ENCODE assay signal across 1 cellular context in the genomic region with DNA sequence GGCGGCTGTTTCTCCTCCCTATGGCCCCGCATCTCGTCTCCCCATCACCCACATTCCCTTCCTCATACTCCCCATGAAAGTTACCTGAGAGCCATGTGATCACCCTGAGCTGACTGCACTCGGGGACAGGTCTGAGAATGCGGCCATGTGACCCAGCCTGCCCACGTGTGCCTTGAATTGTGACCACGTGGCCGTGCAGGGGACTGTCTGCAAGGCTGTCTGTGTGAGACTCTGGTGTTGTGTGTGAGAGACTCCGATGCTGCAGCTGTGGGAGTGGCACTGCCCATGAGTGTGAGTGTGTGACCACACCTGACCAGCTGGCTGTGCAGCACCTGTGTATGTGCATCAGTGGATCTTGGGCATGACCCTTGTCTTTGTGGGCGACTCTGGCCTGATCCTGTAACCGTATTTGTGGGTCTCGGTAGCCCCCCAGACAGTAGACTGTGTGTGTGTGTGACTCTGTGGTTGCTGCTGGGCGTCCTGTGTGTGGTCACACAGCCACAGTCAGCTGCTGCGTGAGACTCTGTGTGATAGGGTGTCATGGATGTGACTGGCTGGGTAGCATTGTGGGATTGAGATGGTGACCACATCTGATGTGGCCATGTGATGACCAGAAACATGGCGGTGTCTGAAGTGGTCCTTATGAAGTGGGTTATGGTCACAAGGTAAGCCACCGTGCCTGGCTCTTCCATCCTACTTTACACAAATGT.
TF ChIP-seq lines count a peak whose summit lies in the region.

No MANE protein-coding gene starts in this region.

TF ChIP-seq in H1, 55 proteins besides CTCF, POLR2A, EP300 and RAD21:
- TF ChIP-seq TEAD4 (IDR thresholded peaks at IDR 0.05; ENCODE audit: low read depth, low read length) (no peak), GABPA (IDR thresholded peaks at IDR 0.05; ENCODE audit: borderline replicate concordance, insufficient read depth, low read length) (no peak), TAF7 (optimal IDR thresholded peaks at IDR 0.05; ENCODE audit: borderline replicate concordance, low read depth, low read length) (no peak), RBBP5 (IDR thresholded peaks at IDR 0.05; ENCODE audit: borderline replicate concordance, low read depth, low read length) (no peak), SIX5 (IDR thresholded peaks at IDR 0.05; ENCODE audit: low read depth, low read length) (no peak), NRF1 (IDR thresholded peaks at IDR 0.05; ENCODE audit: low read depth, low read length) (no peak), TBP (IDR thresholded peaks at IDR 0.05; ENCODE audit: low read depth, low read length) (no peak), ASH2L (IDR thresholded peaks at IDR 0.05; ENCODE audit: low read length) (no peak), HDAC6 (IDR thresholded peaks at IDR 0.05; ENCODE audit: low read depth, low read length) (no peak), SIRT6 (IDR thresholded peaks at IDR 0.05; ENCODE audit: low read length) (no peak), CEBPB (IDR thresholded peaks at IDR 0.05; ENCODE audit: low read depth, low read length) (no peak), KDM5A (IDR thresholded peaks at IDR 0.05; ENCODE audit: low read length) (no peak), PHF8 (conservative IDR thresholded peaks at IDR 0.05; ENCODE audit: low read depth, low read length) (no peak), CREB1 (IDR thresholded peaks at IDR 0.05) (no peak), POU5F1 (IDR thresholded peaks at IDR 0.05; ENCODE audit: low read depth, low read length) (no peak), POLR2AphosphoS5 (IDR thresholded peaks at IDR 0.05; ENCODE audit: low read depth, low read length) (no peak), CTBP2 (IDR thresholded peaks at IDR 0.05; ENCODE audit: borderline replicate concordance, insufficient read depth, insufficient read length, low read length) (no peak), KDM1A (IDR thresholded peaks at IDR 0.05; ENCODE audit: borderline replicate concordance, low read length) (no peak)
- TF ChIP-seq, protein P1, sequence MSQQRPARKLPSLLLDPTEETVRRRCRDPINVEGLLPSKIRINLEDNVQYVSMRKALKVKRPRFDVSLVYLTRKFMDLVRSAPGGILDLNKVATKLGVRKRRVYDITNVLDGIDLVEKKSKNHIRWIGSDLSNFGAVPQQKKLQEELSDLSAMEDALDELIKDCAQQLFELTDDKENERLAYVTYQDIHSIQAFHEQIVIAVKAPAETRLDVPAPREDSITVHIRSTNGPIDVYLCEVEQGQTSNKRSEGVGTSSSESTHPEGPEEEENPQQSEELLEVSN (IDR thresholded peaks at IDR 0.05), result no peak
- TF ChIP-seq, protein P2, sequence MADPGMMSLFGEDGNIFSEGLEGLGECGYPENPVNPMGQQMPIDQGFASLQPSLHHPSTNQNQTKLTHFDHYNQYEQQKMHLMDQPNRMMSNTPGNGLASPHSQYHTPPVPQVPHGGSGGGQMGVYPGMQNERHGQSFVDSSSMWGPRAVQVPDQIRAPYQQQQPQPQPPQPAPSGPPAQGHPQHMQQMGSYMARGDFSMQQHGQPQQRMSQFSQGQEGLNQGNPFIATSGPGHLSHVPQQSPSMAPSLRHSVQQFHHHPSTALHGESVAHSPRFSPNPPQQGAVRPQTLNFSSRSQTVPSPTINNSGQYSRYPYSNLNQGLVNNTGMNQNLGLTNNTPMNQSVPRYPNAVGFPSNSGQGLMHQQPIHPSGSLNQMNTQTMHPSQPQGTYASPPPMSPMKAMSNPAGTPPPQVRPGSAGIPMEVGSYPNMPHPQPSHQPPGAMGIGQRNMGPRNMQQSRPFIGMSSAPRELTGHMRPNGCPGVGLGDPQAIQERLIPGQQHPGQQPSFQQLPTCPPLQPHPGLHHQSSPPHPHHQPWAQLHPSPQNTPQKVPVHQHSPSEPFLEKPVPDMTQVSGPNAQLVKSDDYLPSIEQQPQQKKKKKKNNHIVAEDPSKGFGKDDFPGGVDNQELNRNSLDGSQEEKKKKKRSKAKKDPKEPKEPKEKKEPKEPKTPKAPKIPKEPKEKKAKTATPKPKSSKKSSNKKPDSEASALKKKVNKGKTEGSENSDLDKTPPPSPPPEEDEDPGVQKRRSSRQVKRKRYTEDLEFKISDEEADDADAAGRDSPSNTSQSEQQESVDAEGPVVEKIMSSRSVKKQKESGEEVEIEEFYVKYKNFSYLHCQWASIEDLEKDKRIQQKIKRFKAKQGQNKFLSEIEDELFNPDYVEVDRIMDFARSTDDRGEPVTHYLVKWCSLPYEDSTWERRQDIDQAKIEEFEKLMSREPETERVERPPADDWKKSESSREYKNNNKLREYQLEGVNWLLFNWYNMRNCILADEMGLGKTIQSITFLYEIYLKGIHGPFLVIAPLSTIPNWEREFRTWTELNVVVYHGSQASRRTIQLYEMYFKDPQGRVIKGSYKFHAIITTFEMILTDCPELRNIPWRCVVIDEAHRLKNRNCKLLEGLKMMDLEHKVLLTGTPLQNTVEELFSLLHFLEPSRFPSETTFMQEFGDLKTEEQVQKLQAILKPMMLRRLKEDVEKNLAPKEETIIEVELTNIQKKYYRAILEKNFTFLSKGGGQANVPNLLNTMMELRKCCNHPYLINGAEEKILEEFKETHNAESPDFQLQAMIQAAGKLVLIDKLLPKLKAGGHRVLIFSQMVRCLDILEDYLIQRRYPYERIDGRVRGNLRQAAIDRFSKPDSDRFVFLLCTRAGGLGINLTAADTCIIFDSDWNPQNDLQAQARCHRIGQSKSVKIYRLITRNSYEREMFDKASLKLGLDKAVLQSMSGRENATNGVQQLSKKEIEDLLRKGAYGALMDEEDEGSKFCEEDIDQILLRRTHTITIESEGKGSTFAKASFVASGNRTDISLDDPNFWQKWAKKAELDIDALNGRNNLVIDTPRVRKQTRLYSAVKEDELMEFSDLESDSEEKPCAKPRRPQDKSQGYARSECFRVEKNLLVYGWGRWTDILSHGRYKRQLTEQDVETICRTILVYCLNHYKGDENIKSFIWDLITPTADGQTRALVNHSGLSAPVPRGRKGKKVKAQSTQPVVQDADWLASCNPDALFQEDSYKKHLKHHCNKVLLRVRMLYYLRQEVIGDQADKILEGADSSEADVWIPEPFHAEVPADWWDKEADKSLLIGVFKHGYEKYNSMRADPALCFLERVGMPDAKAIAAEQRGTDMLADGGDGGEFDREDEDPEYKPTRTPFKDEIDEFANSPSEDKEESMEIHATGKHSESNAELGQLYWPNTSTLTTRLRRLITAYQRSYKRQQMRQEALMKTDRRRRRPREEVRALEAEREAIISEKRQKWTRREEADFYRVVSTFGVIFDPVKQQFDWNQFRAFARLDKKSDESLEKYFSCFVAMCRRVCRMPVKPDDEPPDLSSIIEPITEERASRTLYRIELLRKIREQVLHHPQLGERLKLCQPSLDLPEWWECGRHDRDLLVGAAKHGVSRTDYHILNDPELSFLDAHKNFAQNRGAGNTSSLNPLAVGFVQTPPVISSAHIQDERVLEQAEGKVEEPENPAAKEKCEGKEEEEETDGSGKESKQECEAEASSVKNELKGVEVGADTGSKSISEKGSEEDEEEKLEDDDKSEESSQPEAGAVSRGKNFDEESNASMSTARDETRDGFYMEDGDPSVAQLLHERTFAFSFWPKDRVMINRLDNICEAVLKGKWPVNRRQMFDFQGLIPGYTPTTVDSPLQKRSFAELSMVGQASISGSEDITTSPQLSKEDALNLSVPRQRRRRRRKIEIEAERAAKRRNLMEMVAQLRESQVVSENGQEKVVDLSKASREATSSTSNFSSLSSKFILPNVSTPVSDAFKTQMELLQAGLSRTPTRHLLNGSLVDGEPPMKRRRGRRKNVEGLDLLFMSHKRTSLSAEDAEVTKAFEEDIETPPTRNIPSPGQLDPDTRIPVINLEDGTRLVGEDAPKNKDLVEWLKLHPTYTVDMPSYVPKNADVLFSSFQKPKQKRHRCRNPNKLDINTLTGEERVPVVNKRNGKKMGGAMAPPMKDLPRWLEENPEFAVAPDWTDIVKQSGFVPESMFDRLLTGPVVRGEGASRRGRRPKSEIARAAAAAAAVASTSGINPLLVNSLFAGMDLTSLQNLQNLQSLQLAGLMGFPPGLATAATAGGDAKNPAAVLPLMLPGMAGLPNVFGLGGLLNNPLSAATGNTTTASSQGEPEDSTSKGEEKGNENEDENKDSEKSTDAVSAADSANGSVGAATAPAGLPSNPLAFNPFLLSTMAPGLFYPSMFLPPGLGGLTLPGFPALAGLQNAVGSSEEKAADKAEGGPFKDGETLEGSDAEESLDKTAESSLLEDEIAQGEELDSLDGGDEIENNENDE (IDR thresholded peaks at IDR 0.05; ENCODE audit: insufficient replicate concordance, low read length), result no peak
